Comparison of ENCODE assay signal across 3 cellular contexts in the genomic region with DNA sequence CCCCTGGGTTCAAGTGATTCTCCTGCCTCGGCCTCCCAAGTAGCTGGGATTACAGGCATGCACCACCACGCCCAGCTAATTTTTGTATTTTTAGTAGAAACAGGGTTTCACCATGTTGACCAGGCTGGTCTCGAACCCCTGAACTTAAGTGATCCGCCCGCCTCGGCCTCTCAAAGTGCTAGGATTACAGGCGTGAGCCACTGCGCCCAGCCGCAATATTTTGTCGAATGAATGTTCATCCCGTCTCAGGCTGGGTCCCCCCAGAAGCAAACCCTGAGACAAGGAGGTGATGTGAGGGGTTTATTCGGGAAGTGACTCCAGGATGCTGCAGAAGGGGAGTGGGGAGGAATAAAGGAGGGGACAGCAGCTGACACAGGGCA. TPM values are rescaled to one million over a fixed set of nuclear protein-coding genes. Genes with fewer than 3 reads are reported as not detected.
"Had no signal": no experiment of that assay in that cellular context is flagged by ENCODE, and none has a peak within 500 bp of the region (broad histone marks: within the 10 kb centered on the region; RNA-seq: fewer than 3 reads in every experiment).

No MANE protein-coding gene starts in this region.

RNA-seq across cellular contexts. Expression of a gene that starts 21.1 kb away (rescaled TPM):
- total RNA-seq: gastrocnemius medialis, right atrium auricular region had no signal
- polyA plus RNA-seq: keratinocyte had no signal
